29 cellular contexts compared by ENCODE assay signal in genomic region chr7:48144291-48144768, GRCh38. TPM values are rescaled to one million over a fixed set of nuclear protein-coding genes. Genes with fewer than 3 reads are reported as not detected.
DNase-seq lines count a peak whose midpoint lies in the region; ATAC-seq, FAIRE-seq and TF ChIP-seq lines count a peak whose summit lies in the region.
"Had no signal": no experiment of that assay in that cellular context is flagged by ENCODE, and none has a peak within 500 bp of the region (broad histone marks: within the 10 kb centered on the region; RNA-seq: fewer than 3 reads in every experiment).

No MANE protein-coding gene starts in this region.

- no peak overlapping the region for H3K27ac Mint-ChIP-seq in endodermal cell
- H3K27ac Mint-ChIP-seq: activated naive CD4-positive, alpha-beta T cell treated with anti-CD3 and anti-CD28 coated beads for 36 hours; CD4-positive, alpha-beta T cell; memory B cell; natural killer cell had no signal

- H3K27me3 Mint-ChIP-seq in endodermal cell (ENCODE audit: insufficient read depth), result no peaks in the 10 kb centered on the region

- H3K36me3 ChIP-seq in Panc1 (ENCODE audit: control insufficient read depth, insufficient read depth, low read length) (no peaks in the 10 kb centered on the region), endodermal cell (ENCODE audit: control insufficient read depth, insufficient read depth, low read length) (no peaks in the 10 kb centered on the region), pancreas (no peaks in the 10 kb centered on the region)
- H3K36me3 ChIP-seq: cardiac muscle cell, gastrocnemius medialis, HAP-1, tibial artery had no signal

- H3K27ac ChIP-seq in Panc1 (ENCODE audit: low read length), result peak overlapping the region; percentile 98
- no peak overlapping the region for H3K27ac ChIP-seq in endodermal cell (ENCODE audit: low read depth, low read length)
- peak overlapping the region in 1 of 4 donors; percentile 62 for H3K27ac ChIP-seq in pancreas
- H3K27ac ChIP-seq: cardiac muscle cell, gastrocnemius medialis, tibial artery had no signal

- peaks cover 14% of the 10 kb centered on the region for H3K36me3 Mint-ChIP-seq in endodermal cell (ENCODE audit: low read depth)
- H3K36me3 Mint-ChIP-seq: memory B cell, natural killer cell had no signal

- in situ Hi-C loops in Panc1 (cut with HindIII; ENCODE audit: low pct_unique_long_range_greater_than_20kb, low sequenced_read_pairs), result no loop called here

- BruUV-seq in Panc1 (replicated peaks; lab: Mats Ljungman, UMichigan), result no TSS peak

- CTCF ChIA-PET in Panc1 (lab: Charles Lee), result no interaction called here

- H3K27me3 ChIP-seq in Panc1 (ENCODE audit: control insufficient read depth, insufficient read depth, low read length) (no peaks in the 10 kb centered on the region; the same call in 1 of the 2 replicates), endodermal cell (ENCODE audit: control insufficient read depth, insufficient read depth, low read length, poor library complexity, severe bottlenecking) (no peaks in the 10 kb centered on the region), pancreas (no peaks in the 10 kb centered on the region)
- H3K27me3 ChIP-seq: cardiac muscle cell, gastrocnemius medialis had no signal

- H3K9me3 Mint-ChIP-seq in endodermal cell, result peaks cover 69% of the 10 kb centered on the region
- H3K9me3 Mint-ChIP-seq: activated naive CD4-positive, alpha-beta T cell treated with anti-CD3 and anti-CD28 coated beads for 36 hours; CD4-positive, alpha-beta T cell; natural killer cell had no signal

- H3K4me3 Mint-ChIP-seq in endodermal cell, result no peak overlapping the region
- H3K4me3 Mint-ChIP-seq: activated naive CD4-positive, alpha-beta T cell treated with anti-CD3 and anti-CD28 coated beads for 36 hours; activated T-cell treated with anti-CD3 and anti-CD28 coated beads, Interleukin-2, amount 50 U/mL, for 4 hours; CD4-positive, alpha-beta T cell; memory B cell; natural killer cell had no signal

- ATAC-seq in Panc1, result peak; percentile 74
- ATAC-seq in pancreas, result peak; percentile 45 to 70 (median 62)
- no peak for ATAC-seq in HG02870 (IDR thresholded peaks at IDR 0.05; ENCODE audit: unreplicated experiment)
- ATAC-seq in GM19023 (IDR thresholded peaks at IDR 0.05; ENCODE audit: unreplicated experiment), result no peak
- ATAC-seq: activated T-cell treated with anti-CD3 and anti-CD28 coated beads, Interleukin-2, amount 50 U/mL, for 4 hours; esophagus mucosa; gastrocnemius medialis; natural killer cell had no signal

- H3K4me1 ChIP-seq in Panc1 (ENCODE audit: control insufficient read depth, insufficient read depth, low read length) (peaks cover 67% of the 10 kb centered on the region), endodermal cell (ENCODE audit: control insufficient read depth, insufficient read depth, low read length) (no peaks in the 10 kb centered on the region), pancreas (peaks cover 0 to 40% (median 6%) of the 10 kb centered on the region in 3 donors)
- H3K4me1 ChIP-seq: gastrocnemius medialis, tibial artery had no signal

- peak; percentile 70 for DNase-seq in DMS53 (lab: John Stamatoyannopoulos, UW)
- no peak for DNase-seq in Panc1 (ENCODE audit: low read depth, low spot score)
- no peak for DNase-seq in endodermal cell
- DNase-seq in pancreas, result peak in 2 of 6 donors; percentile 15 to 35
- DNase-seq in iPS-NIHi7 (ENCODE audit: extremely low spot score), result no peak
- DNase-seq in COLO829 (ENCODE audit: low spot score), result no peak
- DNase-seq: activated CD4-positive, CD25-positive, alpha-beta regulatory T cell treated with anti-CD3 and anti-CD28 coated beads, Interleukin-2, amount 50 U/mL, for 72 hours; activated naive CD4-positive, alpha-beta T cell treated with anti-CD3 and anti-CD28 coated beads for 36 hours; activated T-cell treated with anti-CD3 and anti-CD28 coated beads, Interleukin-2, amount 50 U/mL, for 4 hours; amygdala; CD4-positive, alpha-beta T cell; DMS79 treated with DMSO at 0.1 percent for 48 hours; gastrocnemius medialis; natural killer cell; NCI-H1417; NCI-H82; posterior cingulate gyrus; stimulated activated CD4-positive, alpha-beta T cell treated with anti-CD3 and anti-CD28 coated beads, Interleukin-2, amount 100 ng/mL, for 48 hours; stimulated activated naive CD4-positive, alpha-beta T cell treated with Interleukin-2 at 50 U/mL for 16 hours; T-helper 9 cell; tibial artery had no signal

- H3K4me1 Mint-ChIP-seq in endodermal cell, result peaks cover 34% of the 10 kb centered on the region

- no peaks in the 10 kb centered on the region for H3K9me3 ChIP-seq in Panc1 (ENCODE audit: control insufficient read depth, insufficient read depth, low read depth, low read length)
- H3K9me3 ChIP-seq in endodermal cell (ENCODE audit: control insufficient read depth, low read length), result peaks cover 67% of the 10 kb centered on the region
- H3K9me3 ChIP-seq in pancreas, result no peaks in the 10 kb centered on the region
- H3K9me3 ChIP-seq: gastrocnemius medialis, HAP-1, tibial artery had no signal

- TF ChIP-seq CTCF in Panc1 (IDR thresholded peaks at IDR 0.05), result no peak
- no peak for TF ChIP-seq CTCF in endodermal cell (conservative IDR thresholded peaks at IDR 0.05)
- no peak for TF ChIP-seq CTCF in pancreas (IDR thresholded peaks at IDR 0.05)

- WGBS in endodermal cell (ENCODE audit: insufficient coverage in 1 of 2, insufficient read length in 1 of 2), 2 experiments, result 87 to 88% methylated on average over 2 to 4 of the region's 4 CpGs
- 14 to 16% methylated on average over 4 of the region's 4 CpGs for WGBS in pancreas, 2 donors

- H3K9ac ChIP-seq in endodermal cell (ENCODE audit: extremely low read depth, low read length, poor library complexity, severe bottlenecking), result no peak overlapping the region

- no peak for FAIRE-seq in pancreas (lab: Jason Lieb, UNC)
- FAIRE-seq: RCC 7860 had no signal

- intact Hi-C loops in Panc1 (cut with micrococcal nuclease; ENCODE audit: unreplicated experiment), result no loop called here
- intact Hi-C loops in pancreas (cut with DNase I), result no loop called here

- POLR2A ChIA-PET in Panc1 (lab: Charles Lee), result interaction anchor here (0.9 kb wide), 1 partner anchor 18 kb away, joined by 3 read pairs; no protein-coding TSS in a partner anchor

- H3K4me3 ChIP-seq in Panc1 (ENCODE audit: low read depth in 2 of 2, low read length in 2 of 2) (no peak overlapping the region), endodermal cell (ENCODE audit: low read length) (peak overlapping the region; percentile 72), pancreas (no peak overlapping the region)
- H3K4me3 ChIP-seq: cardiac muscle cell, gastrocnemius medialis, HAP-1, smooth muscle cell, tibial artery had no signal

RNA-seq across cellular contexts. Expression of gene ABCA13, which starts 26.9 kb away (rescaled TPM):
- total RNA-seq in Panc1 (2021; ENCODE audit: unreplicated experiment) (1.7 TPM), endodermal cell (under 1 TPM; 0.04 to 0.11 TPM), pancreas (1 to 10 TPM in 1 of 6 donors, under 1 TPM in 5; 0.05 to 1.5 (median 0.40) TPM)
- polyA plus RNA-seq in Panc1 (2012; ENCODE audit: insufficient read length), result 1.4 TPM
- 0.14 TPM for polyA plus RNA-seq in endodermal cell (2013, experiment 1 of 2)
- 0.29 TPM for polyA plus RNA-seq in endodermal cell (2013, experiment 2 of 2)
- polyA plus RNA-seq in pancreas, result under 1 TPM; under 0.01 to 0.33 TPM
- total RNA-seq: activated naive CD4-positive, alpha-beta T cell treated with anti-CD3 and anti-CD28 coated beads for 36 hours; CD4-positive, alpha-beta T cell; smooth muscle cell had no signal
- polyA plus RNA-seq: smooth muscle cell had no signal

RNA-seq across cellular contexts. Expression of gene UPP1, which starts 55.3 kb away (rescaled TPM):
- 331 TPM for total RNA-seq in Panc1 (2021; ENCODE audit: unreplicated experiment)
- polyA plus RNA-seq in Panc1 (2012; ENCODE audit: insufficient read length), result 234 TPM
- total RNA-seq in endodermal cell, result 10 to 100 TPM; 40.5 to 46.3 TPM
- polyA plus RNA-seq in endodermal cell (2013, experiment 1 of 2), result 22.0 TPM
- 18.6 TPM for polyA plus RNA-seq in endodermal cell (2013, experiment 2 of 2)
- total RNA-seq in pancreas, result 10 to 100 TPM in 1 of 6 donors, 1 to 10 TPM in 5; 2.6 to 13.6 (median 7.4) TPM
- 10 to 100 TPM; 20.0 to 36.3 TPM for polyA plus RNA-seq in pancreas

Comparison
In these comparisons a context has a peak if more than half of its experiments do, and no peak if none do; other contexts are left out.
1. ATAC-seq: peak in Panc1 (single experiment) and pancreas (4 of 4); none in HG02870 (single experiment) and GM19023 (single experiment).